Comparison of ENCODE assay signal across 24 cellular contexts in genomic region chr7:103119791-103120291, GRCh38. TPM values are rescaled to one million over a fixed set of nuclear protein-coding genes. Genes with fewer than 3 reads are reported as not detected.
DNase-seq lines count a peak whose midpoint lies in the region; ATAC-seq, FAIRE-seq and TF ChIP-seq lines count a peak whose summit lies in the region.
"Had no signal": no experiment of that assay in that cellular context is flagged by ENCODE, and none has a peak within 500 bp of the region (broad histone marks: within the 10 kb centered on the region; RNA-seq: fewer than 3 reads in every experiment).

No MANE protein-coding gene starts in this region.

- peak overlapping the region in 1 of 2 experiments; percentile 46; a peak in 2 of 4 replicates for H3K9ac ChIP-seq in K562 (ENCODE audit: insufficient read depth in 1 of 2, low read depth in 2 of 2, low read length in 2 of 2)

- TF ChIP-seq RAD21 in K562 (CRISPR knock-in tag; conservative IDR thresholded peaks at IDR 0.05 in 1 of 2, IDR thresholded peaks at IDR 0.05 in 1 of 2), result no peak; a peak in 1 of 4 replicates

- TF ChIP-seq CTCF in K562 (IDR thresholded peaks at IDR 0.05 in 2 of 3, conservative IDR thresholded peaks at IDR 0.05 in 1 of 3; ENCODE audit: insufficient read depth in 2 of 3, low read depth in 1 of 3, low read length in 3 of 3), result no peak
- TF ChIP-seq CTCF in testis (IDR thresholded peaks at IDR 0.05), result no peak
- no peak for TF ChIP-seq CTCF in coronary artery (IDR thresholded peaks at IDR 0.05)

- BruUV-seq in K562 (replicated peaks; lab: Mats Ljungman, UMichigan), result no TSS peak

- H2AFZ ChIP-seq in K562 (ENCODE audit: low read depth, low read length), result peak overlapping the region; percentile 64
- H2AFZ ChIP-seq: PC-9 had no signal

- H3K9me1 ChIP-seq in K562 (ENCODE audit: control insufficient read depth, insufficient read depth, low read length), result no peaks in the 10 kb centered on the region

- H3K27me3 ChIP-seq in K562 (ENCODE audit: control insufficient read depth in 2 of 2, insufficient read depth in 2 of 2, low read length in 2 of 2), result no peaks in the 10 kb centered on the region
- H3K27me3 ChIP-seq in layer of hippocampus (ENCODE audit: control insufficient read depth, insufficient read depth, low read length), result no peaks in the 10 kb centered on the region
- no peaks in the 10 kb centered on the region for H3K27me3 ChIP-seq in testis
- H3K27me3 ChIP-seq: SJCRH30 had no signal

- peak overlapping the region; percentile 70 for H3K4me2 ChIP-seq in K562 (ENCODE audit: insufficient read depth, low read length)
- H3K4me2 ChIP-seq: PC-9 had no signal

- H3K4me3 ChIP-seq in K562 (no peak overlapping the region), testis (no peak overlapping the region), coronary artery (no peak overlapping the region)
- H3K4me3 ChIP-seq: PC-9, SJCRH30 had no signal

- TF ChIP-seq POLR2A in K562 (conservative IDR thresholded peaks at IDR 0.05), result no peak
- no peak for TF ChIP-seq POLR2A in testis (IDR thresholded peaks at IDR 0.05)

- CTCF ChIA-PET in K562 (lab: Yijun Ruan, JAX; ENCODE audit: low intra/inter-chr PET ratio), result no interaction called here

- H3K36me3 ChIP-seq in K562 (ENCODE audit: control insufficient read depth, insufficient read depth, low read length) (peaks cover 29% of the 10 kb centered on the region), testis (ENCODE audit: low read depth, missing control alignments) (no peaks in the 10 kb centered on the region)

- POLR2A ChIA-PET in K562 (lab: Yijun Ruan, JAX), result interaction anchor here (0.7 to 2.5 kb wide), 8 partner anchors 11 to 849 kb away, joined by 3 to 17 read pairs (median 4); partner anchors contain the start of gene NAPEPLD

- peak; percentile 99 for FAIRE-seq in K562 (lab: Jason Lieb, UNC)

- H3K79me2 ChIP-seq in K562 (ENCODE audit: control insufficient read depth, insufficient read depth, low read length), result no peaks in the 10 kb centered on the region

- peak; percentile 96 for ATAC-seq in K562
- ATAC-seq in HG02852 (IDR thresholded peaks at IDR 0.05; ENCODE audit: unreplicated experiment), result no peak
- ATAC-seq: Right ventricle myocardium inferior, SK-N-SH treated with all-trans-retinoic acid at 6 μM for 48 hours had no signal

- 0 out of 2 replicates have a peak, but pooled peaks cover 4% of the 10 kb centered on the region for H4K20me1 ChIP-seq in K562 (replicated peaks; ENCODE audit: control insufficient read depth, insufficient read depth, low read length)

- WGBS in K562 (ENCODE audit: insufficient coverage, low coverage, missing lambda C conversion rate), result 2% methylated on average over 11 of the region's 11 CpGs
- 67 to 74% methylated on average over 11 of the region's 11 CpGs for WGBS in testis, 2 donors

- peak overlapping the region; percentile 72 for H3K27ac ChIP-seq in K562 (ENCODE audit: extremely low read depth, low read depth, low read length)
- peak overlapping the region; percentile 27 for H3K27ac ChIP-seq in layer of hippocampus (ENCODE audit: low read depth, low read length)
- H3K27ac ChIP-seq in testis, result peak overlapping the region; percentile 34 to 54
- H3K27ac ChIP-seq in coronary artery, result no peak overlapping the region
- H3K27ac ChIP-seq: PC-9, SJCRH30 had no signal

- H3K9me3 ChIP-seq in K562 (replicated peaks; ENCODE audit: control insufficient read depth, insufficient read depth, low read depth, low read length) (no peaks in the 10 kb centered on the region), testis (no peaks in the 10 kb centered on the region)
- H3K9me3 ChIP-seq: SJCRH30 had no signal

- intact Hi-C loops in K562 (cut with micrococcal nuclease) (loop anchor here (1.0 kb wide), 1 partner anchor 26 kb away; no protein-coding TSS in a partner anchor), testis (cut with DNase I; ENCODE audit: low total_unique reads) (no loop called here)

- H3K4me1 ChIP-seq in K562 (replicated peaks in 1 of 2; ENCODE audit: control insufficient read depth in 2 of 2, insufficient read depth in 2 of 2, low read length in 2 of 2), result peaks cover 14 to 38% of the 10 kb centered on the region in 2 experiments
- H3K4me1 ChIP-seq in testis, result peaks cover 25% of the 10 kb centered on the region
- H3K4me1 ChIP-seq: SJCRH30 had no signal

- in situ Hi-C loops in K562 (cut with MboI), result no loop called here

- DNase-seq in OCI-M1 (lab: John Stamatoyannopoulos, UW) (peak; percentile 95), K562 (ENCODE audit: extremely low read depth in 1 of 4, low spot score in 3 of 4) (peak; percentile 89 to 96 (median 92)), testis (peak; percentile 68), SKM-1 (lab: John Stamatoyannopoulos, UW; ENCODE audit: unreplicated experiment) (no peak), coronary artery (ENCODE audit: low spot score) (no peak), GM03348 (ENCODE audit: low spot score) (no peak)
- DNase-seq: Calu3, DMS153, DND-41, GOT3, HCEC 1CT, NCI-H1092, NCI-H1417 treated with DMSO at 0.1 percent for 48 hours, NCI-H1694 treated with DMSO at 0.1 percent for 48 hours, NCI-H2081, NCI-H345, NCI-H524, NCI-H774, PC-9, SJCRH30 had no signal

- TF ChIP-seq EP300 in K562 (IDR thresholded peaks at IDR 0.05; ENCODE audit: low read length), result peak; percentile 90

TF ChIP-seq in K562, 482 proteins besides CTCF, POLR2A, EP300 and RAD21 (continues in another document):
- TF ChIP-seq TCFL5 (CRISPR knock-in tag; conservative IDR thresholded peaks at IDR 0.05) (no peak), TEAD2 (tag; IDR thresholded peaks at IDR 0.05) (peak; percentile 72; the same call in 1 of the 2 replicates)

RNA-seq across cellular contexts. Expression of gene NAPEPLD, which starts 29.1 kb away (rescaled TPM):
- 24.9 and 78.6 TPM in 2 replicates for total RNA-seq in K562 (2011; cell fraction: chromatin; rRNA removed; ENCODE audit: low replicate concordance)
- total RNA-seq in K562 (2011; cell fraction: nucleolus; rRNA removed), result 16.2 and 17.8 TPM in 2 replicates
- total RNA-seq in K562 (2011; cell fraction: nucleoplasm; rRNA removed), result 32.8 and 53.8 TPM in 2 replicates
- total RNA-seq in K562 (2014; rRNA removed) (3.2 and 3.7 TPM in 2 replicates), K562 (2014; rRNA removed; fragmentation: Illumina TruSeq; extraction: Trizol) (7.5 and 8.5 TPM in 2 replicates), K562 (2015; rRNA removed; fragmentation: Illumina TruSeq; extraction: Trizol) (6.4 and 7.6 TPM in 2 replicates), K562 (2021) (7.7 and 8.4 TPM in 2 replicates), testis (10 to 100 TPM; 44.7 to 53.1 TPM)
- polyA plus RNA-seq in K562 (2011; rRNA removed) (9.9 and 11.0 TPM in 2 replicates), K562 (2014; fragmentation: Illumina TruSeq; extraction: Trizol) (5.9 and 7.1 TPM in 2 replicates), K562 (2014; fragmentation: Nextera tagmentation; extraction: Ambion mirVana) (1 to 10 TPM; 5.7 to 7.7 TPM), K562 (2014; rRNA removed) (5.6 and 6.9 TPM in 2 replicates), testis (ENCODE audit: insufficient read depth, low read depth, low replicate concordance) (32.3 TPM)
- polyA plus RNA-seq in K562 (2011; cell fraction: cytosol; rRNA removed), result 2.3 and 4.9 TPM in 2 replicates
- polyA plus RNA-seq in K562 (2011; cell fraction: nucleus; rRNA removed), result 22.0 and 24.8 TPM in 2 replicates
- polyA plus RNA-seq in K562 (2012), result 5.8 and 7.7 TPM in 2 replicates
- polyA minus RNA-seq in K562 (2011; rRNA and poly(A)+ RNA removed), result 12.4 and 15.3 TPM in 2 replicates
- polyA minus RNA-seq in K562 (2011; cell fraction: cytosol; rRNA and poly(A)+ RNA removed), result 2.4 and 5.5 TPM in 2 replicates
- polyA minus RNA-seq in K562 (2011; cell fraction: nucleus; rRNA and poly(A)+ RNA removed), result 12.9 and 16.0 TPM in 2 replicates

RNA-seq across cellular contexts. Expression of gene ARMC10, which starts 44.9 kb away (rescaled TPM):
- total RNA-seq in K562 (2011; cell fraction: chromatin; rRNA removed; ENCODE audit: low replicate concordance), result 28.8 and 48.0 TPM in 2 replicates
- 30.0 and 34.1 TPM in 2 replicates for total RNA-seq in K562 (2011; cell fraction: nucleolus; rRNA removed)
- 49.3 and 76.5 TPM in 2 replicates for total RNA-seq in K562 (2011; cell fraction: nucleoplasm; rRNA removed)
- 75.5 and 81.1 TPM in 2 replicates for total RNA-seq in K562 (2014; rRNA removed)
- total RNA-seq in K562 (2014; rRNA removed; fragmentation: Illumina TruSeq; extraction: Trizol), result 89.9 and 95.4 TPM in 2 replicates
- total RNA-seq in K562 (2015; rRNA removed; fragmentation: Illumina TruSeq; extraction: Trizol), result 69.6 and 72.6 TPM in 2 replicates
- 72.6 and 76.1 TPM in 2 replicates for total RNA-seq in K562 (2021)
- 71.0 and 113 TPM in 2 replicates for polyA plus RNA-seq in K562 (2011; rRNA removed)
- 33.0 and 39.6 TPM in 2 replicates for polyA plus RNA-seq in K562 (2011; cell fraction: cytosol; rRNA removed)
- polyA plus RNA-seq in K562 (2011; cell fraction: nucleus; rRNA removed), result 17.0 and 25.6 TPM in 2 replicates
- polyA plus RNA-seq in K562 (2012), result 56.1 and 61.4 TPM in 2 replicates
- 57.3 and 65.0 TPM in 2 replicates for polyA plus RNA-seq in K562 (2014; fragmentation: Illumina TruSeq; extraction: Trizol)
- polyA plus RNA-seq in K562 (2014; fragmentation: Nextera tagmentation; extraction: Ambion mirVana), result 10 to 100 TPM; 17.0 to 22.7 TPM
- 54.3 and 61.1 TPM in 2 replicates for polyA plus RNA-seq in K562 (2014; rRNA removed)
- polyA minus RNA-seq in K562 (2011; rRNA and poly(A)+ RNA removed), result 85.3 and 101 TPM in 2 replicates
- 29.8 and 46.7 TPM in 2 replicates for polyA minus RNA-seq in K562 (2011; cell fraction: cytosol; rRNA and poly(A)+ RNA removed)
- 14.5 and 15.4 TPM in 2 replicates for polyA minus RNA-seq in K562 (2011; cell fraction: nucleus; rRNA and poly(A)+ RNA removed)
- 10 to 100 TPM; 61.7 to 64.4 TPM for total RNA-seq in testis
- polyA plus RNA-seq in testis (ENCODE audit: insufficient read depth, low read depth, low replicate concordance), result 31.2 TPM

RNA-seq across cellular contexts. Expression of gene FBXL13, which starts 45.2 kb away (rescaled TPM):
- total RNA-seq in K562 (2011; cell fraction: chromatin; rRNA removed; ENCODE audit: low replicate concordance), result 173 and 352 TPM in 2 replicates
- 92.4 and 117 TPM in 2 replicates for total RNA-seq in K562 (2011; cell fraction: nucleolus; rRNA removed)
- 138 and 171 TPM in 2 replicates for total RNA-seq in K562 (2011; cell fraction: nucleoplasm; rRNA removed)
- total RNA-seq in K562 (2014; rRNA removed), result 16.3 and 17.5 TPM in 2 replicates
- total RNA-seq in K562 (2014; rRNA removed; fragmentation: Illumina TruSeq; extraction: Trizol), result 30.5 and 38.3 TPM in 2 replicates
- total RNA-seq in K562 (2015; rRNA removed; fragmentation: Illumina TruSeq; extraction: Trizol), result 21.2 and 23.7 TPM in 2 replicates
- total RNA-seq in K562 (2021), result 27.0 and 27.4 TPM in 2 replicates
- 45.6 and 55.0 TPM in 2 replicates for polyA plus RNA-seq in K562 (2011; rRNA removed)
- polyA plus RNA-seq in K562 (2011; cell fraction: cytosol; rRNA removed), result 19.5 and 28.3 TPM in 2 replicates
- 45.8 and 53.1 TPM in 2 replicates for polyA plus RNA-seq in K562 (2011; cell fraction: nucleus; rRNA removed)
- 33.4 and 68.8 TPM in 2 replicates for polyA plus RNA-seq in K562 (2012)
- polyA plus RNA-seq in K562 (2014; fragmentation: Illumina TruSeq; extraction: Trizol), result 22.4 and 24.1 TPM in 2 replicates
- polyA plus RNA-seq in K562 (2014; fragmentation: Nextera tagmentation; extraction: Ambion mirVana), result 10 to 100 TPM; 25.4 to 26.6 TPM
- polyA plus RNA-seq in K562 (2014; rRNA removed), result 19.7 and 20.4 TPM in 2 replicates
- polyA minus RNA-seq in K562 (2011; rRNA and poly(A)+ RNA removed), result 104 and 108 TPM in 2 replicates
- polyA minus RNA-seq in K562 (2011; cell fraction: cytosol; rRNA and poly(A)+ RNA removed), result 23.8 and 28.0 TPM in 2 replicates
- polyA minus RNA-seq in K562 (2011; cell fraction: nucleus; rRNA and poly(A)+ RNA removed), result 101 and 137 TPM in 2 replicates
- 10 to 100 TPM; 21.1 to 38.8 TPM for total RNA-seq in testis
- polyA plus RNA-seq in testis (ENCODE audit: insufficient read depth, low read depth, low replicate concordance), result 28.6 TPM

Comparison
In these comparisons a context has a peak if more than half of its experiments do, and no peak if none do; other contexts are left out.
1. DNase-seq: peak in OCI-M1 (single experiment), K562 (4 of 4) and testis (single experiment); none in SKM-1 (single experiment), coronary artery (single experiment) and GM03348 (single experiment).
2. H3K27ac ChIP-seq: peak in K562 (single experiment), layer of hippocampus (single experiment) and testis (2 of 2); none in coronary artery (0 of 2).